ENCODE assay signal across 33 cellular contexts in genomic region chr19:2747349-2747748, GRCh38. TPM values are rescaled to one million over a fixed set of nuclear protein-coding genes. Genes with fewer than 3 reads are reported as not detected.
"Had no signal": no experiment of that assay in that cellular context is flagged by ENCODE, and none has a peak within 500 bp of the region (broad histone marks: within the 10 kb centered on the region; RNA-seq: fewer than 3 reads in every experiment).

No MANE protein-coding gene starts in this region.

- H3K4me1 ChIP-seq: ascending aorta, colonic mucosa, parathyroid adenoma, psoas muscle, vagina had no signal

- H3K4me3 ChIP-seq: ascending aorta, cardiac muscle cell, colonic mucosa, esophagus squamous epithelium, heart right ventricle, psoas muscle, sigmoid colon, upper lobe of left lung, vagina had no signal

- H3K4me1 Mint-ChIP-seq: activated naive CD4-positive, alpha-beta T cell treated with anti-CD3 and anti-CD28 coated beads, Interleukin-2, amount 10 ng/mL, durations not matched to agents 7 days and 5 days; activated naive CD8-positive, alpha-beta T cell treated with anti-CD3 and anti-CD28 coated beads, Interleukin-2, amount 10 ng/mL, durations not matched to agents 7 days and 5 days; brain; mesothelial cell of epicardium; neural crest cell; stimulated activated effector memory CD8-positive, alpha-beta T cell treated with anti-CD3 and anti-CD28 coated beads, Interleukin-12 subunit alpha, Interleukin-12 subunit beta, amount 100 ng/mL, for 72 hours had no signal

- H3K27ac Mint-ChIP-seq: activated CD4-positive, alpha-beta memory T cell treated with anti-CD3 and anti-CD28 coated beads for 36 hours; activated naive CD4-positive, alpha-beta T cell treated with anti-CD3 and anti-CD28 coated beads, Interleukin-2, amount 10 ng/mL, durations not matched to agents 7 days and 5 days; activated naive CD8-positive, alpha-beta T cell treated with anti-CD3 and anti-CD28 coated beads, Interleukin-2, amount 10 ng/mL, durations not matched to agents 7 days and 5 days; brain; mesothelial cell of epicardium; stimulated activated naive CD8-positive, alpha-beta T cell treated with anti-CD3 and anti-CD28 coated beads, Interleukin-15, amount 100 ng/mL, for 72 hours had no signal

- DNase-seq: activated CD4-positive, alpha-beta memory T cell treated with anti-CD3 and anti-CD28 coated beads for 36 hours; activated CD4-positive, alpha-beta T cell treated with anti-CD3 and anti-CD28 coated beads for 48 hours; activated CD8-positive, alpha-beta memory T cell treated with anti-CD3 and anti-CD28 coated beads, Interleukin-2, amount 50 U/mL, for 4 hours; activated gamma-delta T cell; activated naive CD4-positive, alpha-beta T cell treated with anti-CD3 and anti-CD28 coated beads, Interleukin-2, amount 10 ng/mL, durations not matched to agents 7 days and 5 days; activated naive CD8-positive, alpha-beta T cell treated with anti-CD3 and anti-CD28 coated beads, Interleukin-2, amount 10 ng/mL, durations not matched to agents 7 days and 5 days; activated T-cell treated with anti-CD3 and anti-CD28 coated beads, Interleukin-2, amount 50 U/mL, for 1 hour; cerebellar nuclear complex; colonic mucosa; effector CD8-positive, alpha-beta T cell; esophagus squamous epithelium; foreskin melanocyte; heart right ventricle; naive B cell; nucleus accumbens; psoas muscle; sigmoid colon; small intestine; stimulated activated CD4-positive, alpha-beta T cell treated with anti-CD3 and anti-CD28 coated beads, Interleukin-4, amount 100 ng/mL, for 24 hours; stimulated activated naive CD8-positive, alpha-beta T cell treated with anti-CD3 and anti-CD28 coated beads, Interleukin-15, amount 100 ng/mL, for 72 hours; substantia nigra; upper lobe of left lung; WERI-Rb-1 had no signal

- H3K27me3 ChIP-seq: ascending aorta, colonic mucosa, esophagus squamous epithelium, sigmoid colon, upper lobe of left lung, vagina had no signal

- H3K79me2 ChIP-seq: parathyroid adenoma had no signal

- H3K4me3 Mint-ChIP-seq: activated CD4-positive, alpha-beta memory T cell treated with anti-CD3 and anti-CD28 coated beads for 36 hours; activated naive CD4-positive, alpha-beta T cell treated with anti-CD3 and anti-CD28 coated beads, Interleukin-2, amount 10 ng/mL, durations not matched to agents 7 days and 5 days; activated naive CD8-positive, alpha-beta T cell treated with anti-CD3 and anti-CD28 coated beads, Interleukin-2, amount 10 ng/mL, durations not matched to agents 7 days and 5 days; brain; mesothelial cell of epicardium; neural crest cell; stimulated activated effector memory CD8-positive, alpha-beta T cell treated with anti-CD3 and anti-CD28 coated beads, Interleukin-12 subunit alpha, Interleukin-12 subunit beta, amount 100 ng/mL, for 72 hours had no signal

- H3K9ac ChIP-seq: parathyroid adenoma had no signal

- ATAC-seq: activated CD4-positive, CD25-positive, alpha-beta regulatory T cell treated with anti-CD3 and anti-CD28 coated beads, Interleukin-2, amount 50 U/mL, for 24 hours; heart right ventricle; psoas muscle; stimulated activated effector memory CD8-positive, alpha-beta T cell treated with anti-CD3 and anti-CD28 coated beads, Interleukin-12 subunit alpha, Interleukin-12 subunit beta, amount 100 ng/mL, for 72 hours; stimulated activated naive CD8-positive, alpha-beta T cell treated with anti-CD3 and anti-CD28 coated beads, Interleukin-15, amount 100 ng/mL, for 72 hours had no signal

- H3K27ac ChIP-seq: ascending aorta, cardiac muscle cell, colonic mucosa, epithelial cell of prostate, esophagus squamous epithelium, heart right ventricle, parathyroid adenoma, psoas muscle, sigmoid colon, upper lobe of left lung, vagina, WERI-Rb-1 had no signal

- H3K9me3 Mint-ChIP-seq: activated CD4-positive, alpha-beta memory T cell treated with anti-CD3 and anti-CD28 coated beads for 36 hours; activated naive CD4-positive, alpha-beta T cell treated with anti-CD3 and anti-CD28 coated beads, Interleukin-2, amount 10 ng/mL, durations not matched to agents 7 days and 5 days; activated naive CD8-positive, alpha-beta T cell treated with anti-CD3 and anti-CD28 coated beads, Interleukin-2, amount 10 ng/mL, durations not matched to agents 7 days and 5 days; brain; mesothelial cell of epicardium; naive B cell; neural crest cell; stimulated activated effector memory CD8-positive, alpha-beta T cell treated with anti-CD3 and anti-CD28 coated beads, Interleukin-12 subunit alpha, Interleukin-12 subunit beta, amount 100 ng/mL, for 72 hours; stimulated activated naive CD8-positive, alpha-beta T cell treated with anti-CD3 and anti-CD28 coated beads, Interleukin-15, amount 100 ng/mL, for 72 hours had no signal

- H3K36me3 Mint-ChIP-seq: activated CD4-positive, alpha-beta memory T cell treated with anti-CD3 and anti-CD28 coated beads for 36 hours; activated naive CD4-positive, alpha-beta T cell treated with anti-CD3 and anti-CD28 coated beads, Interleukin-2, amount 10 ng/mL, durations not matched to agents 7 days and 5 days; activated naive CD8-positive, alpha-beta T cell treated with anti-CD3 and anti-CD28 coated beads, Interleukin-2, amount 10 ng/mL, durations not matched to agents 7 days and 5 days; brain; mesothelial cell of epicardium; naive B cell; stimulated activated effector memory CD8-positive, alpha-beta T cell treated with anti-CD3 and anti-CD28 coated beads, Interleukin-12 subunit alpha, Interleukin-12 subunit beta, amount 100 ng/mL, for 72 hours had no signal

- H3K36me3 ChIP-seq: ascending aorta, cardiac muscle cell, colonic mucosa, esophagus squamous epithelium, heart right ventricle, sigmoid colon, upper lobe of left lung, vagina, WERI-Rb-1 had no signal

- H3K9me3 ChIP-seq: ascending aorta, colonic mucosa, esophagus squamous epithelium, heart right ventricle, psoas muscle, sigmoid colon, upper lobe of left lung, vagina had no signal

- H2AFZ ChIP-seq: parathyroid adenoma had no signal

RNA-seq across cellular contexts. Expression of gene DIRAS1, which starts 26.2 kb away (rescaled TPM):
- total RNA-seq: activated naive CD8-positive, alpha-beta T cell treated with anti-CD3 and anti-CD28 coated beads, Interleukin-2, amount 10 ng/mL, durations not matched to agents 7 days and 5 days; ascending aorta had no signal
